Comparison of ENCODE assay signal across 27 cellular contexts in the genomic region with DNA sequence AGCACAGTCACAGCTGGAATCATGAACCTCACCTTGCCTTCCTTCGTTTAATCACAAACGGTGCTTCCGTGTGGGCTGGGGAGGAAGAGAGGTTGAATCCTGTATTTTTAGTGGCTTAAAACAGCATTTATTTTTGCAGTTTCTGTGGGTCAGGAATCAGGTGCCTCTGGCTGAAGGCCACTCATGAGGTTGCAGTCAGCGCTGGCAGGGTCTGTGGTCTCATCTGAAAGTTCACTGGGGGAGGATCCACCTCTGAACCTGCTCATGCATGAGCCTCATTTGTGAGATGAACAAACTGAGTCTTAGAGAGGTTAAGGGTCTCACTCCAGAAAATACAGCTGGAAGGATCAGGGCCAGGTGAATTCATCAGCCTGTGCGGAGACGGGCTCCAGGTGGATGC. TPM values are rescaled to one million over a fixed set of nuclear protein-coding genes. Genes with fewer than 3 reads are reported as not detected.
"Had no signal": no experiment of that assay in that cellular context is flagged by ENCODE, and none has a peak within 500 bp of the region (broad histone marks: within the 10 kb centered on the region; RNA-seq: fewer than 3 reads in every experiment).

No MANE protein-coding gene starts in this region.

- DNase-seq: heart left ventricle; hypothalamus; immature natural killer cell; islet precursor cell; left ventricle myocardium inferior; mesenchymal stem cell; naive thymus-derived CD8-positive, alpha-beta T cell; occipital lobe; ovary; retina; sigmoid colon; stimulated activated CD4-positive, alpha-beta T cell treated with anti-CD3 and anti-CD28 coated beads, Interleukin-1b, Interleukin-23, amount 100 ng/mL, for 48 hours; stimulated activated CD4-positive, alpha-beta T cell treated with anti-CD3 and anti-CD28 coated beads, Interleukin-2, amount 100 ng/mL, for 48 hours; stimulated activated CD4-positive, alpha-beta T cell treated with anti-CD3 and anti-CD28 coated beads, Interleukin-4, amount 100 ng/mL, for 4 hours; stimulated activated CD8-positive, alpha-beta memory T cell treated with anti-CD3 and anti-CD28 coated beads, Interleukin-4, amount 100 ng/mL, for 48 hours; stimulated activated naive CD4-positive, alpha-beta T cell treated with Interleukin-2 at 50 U/mL for 16 hours; stimulated activated naive CD8-positive, alpha-beta T cell treated with anti-CD3 and anti-CD28 coated beads, Interleukin-15, amount 100 ng/mL, for 72 hours; substantia nigra; upper lobe of left lung had no signal

- H3K4me3 Mint-ChIP-seq: immature natural killer cell; naive thymus-derived CD8-positive, alpha-beta T cell; nephron; neural crest cell; stimulated activated memory B cell treated with anti-CD40 and anti-IgM and Interleukin-4, amounts not matched to agents 10 μg/mL and 1 μg/mL and 100 μg/mL, for 72 hours; stimulated activated naive CD8-positive, alpha-beta T cell treated with anti-CD3 and anti-CD28 coated beads, Interleukin-15, amount 100 ng/mL, for 72 hours had no signal

- H3K4me3 ChIP-seq: heart left ventricle, left ventricle myocardium inferior, ovary, prostate gland, sigmoid colon, smooth muscle cell, tibial nerve, upper lobe of left lung, vagina had no signal

- H3K4me1 Mint-ChIP-seq: immature natural killer cell had no signal

- H3K36me3 ChIP-seq: heart left ventricle, left ventricle myocardium inferior, neutrophil, ovary, prostate gland, sigmoid colon, tibial nerve, upper lobe of left lung, vagina had no signal

- H3K27ac ChIP-seq: heart left ventricle, left ventricle myocardium inferior, neutrophil, ovary, prostate gland, sigmoid colon, tibial nerve, upper lobe of left lung, vagina had no signal

- H3K4me1 ChIP-seq: prostate gland, sigmoid colon, vagina had no signal

- H3K36me3 Mint-ChIP-seq: immature natural killer cell; naive thymus-derived CD8-positive, alpha-beta T cell; stimulated activated memory B cell treated with anti-CD40 and anti-IgM and Interleukin-4, amounts not matched to agents 10 μg/mL and 1 μg/mL and 100 μg/mL, for 72 hours had no signal

- ATAC-seq: naive thymus-derived CD8-positive, alpha-beta T cell; stimulated activated memory B cell treated with anti-CD40 and anti-IgM and Interleukin-4, amounts not matched to agents 10 μg/mL and 1 μg/mL and 100 μg/mL, for 72 hours; stimulated activated naive CD8-positive, alpha-beta T cell treated with anti-CD3 and anti-CD28 coated beads, Interleukin-15, amount 100 ng/mL, for 72 hours had no signal

- H3K9me3 Mint-ChIP-seq: immature natural killer cell; naive thymus-derived CD8-positive, alpha-beta T cell; nephron; neural crest cell; stimulated activated memory B cell treated with anti-CD40 and anti-IgM and Interleukin-4, amounts not matched to agents 10 μg/mL and 1 μg/mL and 100 μg/mL, for 72 hours; stimulated activated naive CD8-positive, alpha-beta T cell treated with anti-CD3 and anti-CD28 coated beads, Interleukin-15, amount 100 ng/mL, for 72 hours had no signal

- H3K27ac Mint-ChIP-seq: immature natural killer cell; nephron; stimulated activated memory B cell treated with anti-CD40 and anti-IgM and Interleukin-4, amounts not matched to agents 10 μg/mL and 1 μg/mL and 100 μg/mL, for 72 hours; stimulated activated naive CD8-positive, alpha-beta T cell treated with anti-CD3 and anti-CD28 coated beads, Interleukin-15, amount 100 ng/mL, for 72 hours had no signal

- H3K4me2 ChIP-seq: smooth muscle cell had no signal

- H3K27me3 ChIP-seq: heart left ventricle, ovary, tibial nerve, upper lobe of left lung, vagina had no signal

- H3K9me3 ChIP-seq: heart left ventricle, left ventricle myocardium inferior, neutrophil, ovary, prostate gland, sigmoid colon, tibial nerve, upper lobe of left lung, vagina had no signal

- H3K27me3 Mint-ChIP-seq: stimulated activated memory B cell treated with anti-CD40 and anti-IgM and Interleukin-4, amounts not matched to agents 10 μg/mL and 1 μg/mL and 100 μg/mL, for 72 hours had no signal

RNA-seq across cellular contexts. Expression of gene ABLIM2, which starts 17.1 kb away (rescaled TPM):
- total RNA-seq: smooth muscle cell had no signal
